In genomic region chr22:23532756-23533155, GRCh38 we compare ENCODE assay signal across 19 cellular contexts. TPM values are rescaled to one million over a fixed set of nuclear protein-coding genes. Genes with fewer than 3 reads are reported as not detected.
DNase-seq lines count a peak whose midpoint lies in the region; ATAC-seq, FAIRE-seq and TF ChIP-seq lines count a peak whose summit lies in the region.
"Had no signal": no experiment of that assay in that cellular context is flagged by ENCODE, and none has a peak within 500 bp of the region (broad histone marks: within the 10 kb centered on the region; RNA-seq: fewer than 3 reads in every experiment).

No MANE protein-coding gene starts in this region.

- intact Hi-C loops in testis (cut with DNase I; ENCODE audit: low total_unique reads) = no loop called here

- no peaks in the 10 kb centered on the region for H3K9me3 Mint-ChIP-seq in astrocyte (ENCODE audit: unreplicated experiment)
- H3K9me3 Mint-ChIP-seq: activated B cell treated with CpG ODN at 0.5 μM for 24 hours had no signal

- H3K4me3 Mint-ChIP-seq in astrocyte (ENCODE audit: unreplicated experiment) = no peak overlapping the region
- H3K4me3 Mint-ChIP-seq: activated B cell treated with CpG ODN at 0.5 μM for 24 hours, T-helper 17 cell had no signal

- no peaks in the 10 kb centered on the region for H3K9me2 ChIP-seq in SK-N-SH

- H3K4me3 ChIP-seq in SK-N-SH (ENCODE audit: low read depth in 2 of 2, low read length in 1 of 2) = no peak overlapping the region
- no peak overlapping the region for H3K4me3 ChIP-seq in astrocyte (ENCODE audit: insufficient read depth, low read depth, low read length)
- H3K4me3 ChIP-seq in mucosa of rectum (ENCODE audit: low read length in 2 of 2) = no peak overlapping the region
- H3K4me3 ChIP-seq in testis = no peak overlapping the region
- H3K4me3 ChIP-seq: HAP-1, tibial artery had no signal

- H3K36me3 ChIP-seq in SK-N-SH (replicated peaks in 1 of 2; ENCODE audit: control insufficient read depth in 1 of 2, insufficient read depth in 2 of 2, low read length in 1 of 2) = no peaks in the 10 kb centered on the region
- H3K36me3 ChIP-seq in astrocyte (ENCODE audit: insufficient read depth, low read length) = no peaks in the 10 kb centered on the region
- no peaks in the 10 kb centered on the region for H3K36me3 ChIP-seq in mucosa of rectum (ENCODE audit: control insufficient read depth in 2 of 2, insufficient read depth in 2 of 2, low read length in 2 of 2)
- no peaks in the 10 kb centered on the region for H3K36me3 ChIP-seq in testis (ENCODE audit: low read depth, missing control alignments)
- H3K36me3 ChIP-seq: HAP-1, tibial artery had no signal

- POLR2A ChIA-PET in SK-N-SH (lab: Yijun Ruan, JAX) = no interaction called here

- no peak for TF ChIP-seq RAD21 in SK-N-SH (IDR thresholded peaks at IDR 0.05; ENCODE audit: low read length)

- peaks cover 0 to 12% of the 10 kb centered on the region in 2 experiments; a peak in 1 of 4 replicates for H3K4me1 ChIP-seq in SK-N-SH (ENCODE audit: control insufficient read depth in 1 of 2, insufficient read depth in 2 of 2, low read depth in 1 of 2, low read length in 1 of 2)
- no peaks in the 10 kb centered on the region for H3K4me1 ChIP-seq in astrocyte (ENCODE audit: insufficient read depth, low read length)
- H3K4me1 ChIP-seq in mucosa of rectum (ENCODE audit: control insufficient read depth in 2 of 2, insufficient read depth in 2 of 2, low read length in 2 of 2) = peaks cover 22 to 37% of the 10 kb centered on the region in 2 donors
- H3K4me1 ChIP-seq in testis = peaks cover 62% of the 10 kb centered on the region

- no peak for FAIRE-seq in astrocyte (lab: Jason Lieb, UNC)

- H3F3A ChIP-seq in SK-N-SH (replicated peaks; ENCODE audit: insufficient read depth) = no peaks in the 10 kb centered on the region

- H3K27ac ChIP-seq in SK-N-SH (ENCODE audit: low read depth in 2 of 2, low read length in 1 of 2) (peak overlapping the region in 1 of 2 experiments; percentile 39; a peak in 1 of 4 replicates), astrocyte (ENCODE audit: low read depth, low read length) (no peak overlapping the region), mucosa of rectum (ENCODE audit: low read depth in 2 of 2, low read length in 2 of 2) (peak overlapping the region in 1 of 2 donors; percentile 67), testis (peak overlapping the region; percentile 38 to 65)
- H3K27ac ChIP-seq: tibial artery had no signal

- H4K20me1 ChIP-seq in SK-N-SH (ENCODE audit: insufficient read depth) (no peaks in the 10 kb centered on the region), astrocyte (ENCODE audit: insufficient read depth, low read length) (no peaks in the 10 kb centered on the region)

- H3K4me2 ChIP-seq in SK-N-SH (no peak overlapping the region), astrocyte (ENCODE audit: low read length) (no peak overlapping the region)

- TF ChIP-seq CTCF in SK-N-SH (IDR thresholded peaks at IDR 0.05) (no peak), astrocyte (IDR thresholded peaks at IDR 0.05; ENCODE audit: insufficient read depth, low read depth, low read length) (no peak), testis (IDR thresholded peaks at IDR 0.05) (no peak)

- no peak for TF ChIP-seq EP300 in SK-N-SH (IDR thresholded peaks at IDR 0.05; ENCODE audit: borderline replicate concordance in 1 of 2, low read depth in 1 of 2, low read length in 1 of 2)

- H3K9me3 ChIP-seq in SK-N-SH = no peaks in the 10 kb centered on the region
- H3K9me3 ChIP-seq in astrocyte (ENCODE audit: insufficient read depth, low read depth, low read length) = no peaks in the 10 kb centered on the region
- no peaks in the 10 kb centered on the region for H3K9me3 ChIP-seq in mucosa of rectum (ENCODE audit: control insufficient read depth in 2 of 2, low read length in 2 of 2)
- no peaks in the 10 kb centered on the region for H3K9me3 ChIP-seq in testis
- H3K9me3 ChIP-seq: HAP-1, tibial artery had no signal

- H3K4me1 Mint-ChIP-seq in astrocyte (ENCODE audit: low read depth, unreplicated experiment) = peaks cover 1% of the 10 kb centered on the region

- TF ChIP-seq POLR2A in testis (IDR thresholded peaks at IDR 0.05) = no peak

- H3K9ac ChIP-seq in SK-N-SH = no peak overlapping the region
- no peak overlapping the region for H3K9ac ChIP-seq in astrocyte (ENCODE audit: low read length)
- H3K9ac ChIP-seq in mucosa of rectum (ENCODE audit: low read depth in 1 of 2, low read length in 2 of 2) = peak overlapping the region; percentile 12 to 41

- H3K27ac Mint-ChIP-seq in astrocyte (ENCODE audit: unreplicated experiment) = peak overlapping the region; percentile 18
- H3K27ac Mint-ChIP-seq: activated B cell treated with CpG ODN at 0.5 μM for 24 hours, T-helper 17 cell had no signal

- CTCF ChIA-PET in SK-N-SH (lab: Yijun Ruan, JAX) = interaction anchor here (1.7 to 2.1 kb wide), 3 partner anchors 9 to 131 kb away, joined by 5 to 9 read pairs (median 6); no protein-coding TSS in a partner anchor

- H3K36me3 Mint-ChIP-seq in astrocyte (ENCODE audit: low read depth, unreplicated experiment) = no peaks in the 10 kb centered on the region

- H2AFZ ChIP-seq in SK-N-SH (ENCODE audit: low read depth) (no peak overlapping the region), astrocyte (ENCODE audit: low read depth, low read length) (no peak overlapping the region)

- 73% methylated on average over 4 of the region's 5 CpGs for WGBS in SK-N-SH (ENCODE audit: low lambda C conversion rate)
- 68 to 90% methylated on average over 5 of the region's 5 CpGs for WGBS in testis, 2 donors

- H3K27me3 ChIP-seq in SK-N-SH (ENCODE audit: insufficient read depth) (no peaks in the 10 kb centered on the region), astrocyte (ENCODE audit: insufficient read depth, low read length) (no peaks in the 10 kb centered on the region), mucosa of rectum (ENCODE audit: control insufficient read depth in 2 of 2, insufficient read depth in 2 of 2, low read length in 2 of 2) (no peaks in the 10 kb centered on the region), testis (no peaks in the 10 kb centered on the region)

- H3K27me3 Mint-ChIP-seq in astrocyte (ENCODE audit: low read depth, unreplicated experiment) = peaks cover 45% of the 10 kb centered on the region

- DNase-seq in SK-N-SH = peak; percentile 18
- DNase-seq in astrocyte (ENCODE audit: low read depth) = no peak
- no peak for DNase-seq in testis
- DNase-seq in Kasumi-1 (lab: John Stamatoyannopoulos, UW) = no peak
- DNase-seq in left lobe of liver (ENCODE audit: low spot score) = no peak
- DNase-seq: 8988T, activated B cell treated with CpG ODN at 0.5 μM for 24 hours, cerebellar nuclear complex, left colon, NCI-H446 treated with DMSO at 0.1 percent for 48 hours, Right ventricle myocardium superior had no signal

- ATAC-seq in SK-N-SH treated with all-trans-retinoic acid at 6 μM for 48 hours (no peak), left lobe of liver (no peak), HG03521 (IDR thresholded peaks at IDR 0.05; ENCODE audit: unreplicated experiment) (no peak)

- no peaks in the 10 kb centered on the region for H3K79me2 ChIP-seq in SK-N-SH (ENCODE audit: insufficient read depth)
- no peaks in the 10 kb centered on the region for H3K79me2 ChIP-seq in astrocyte (ENCODE audit: insufficient read depth, low read length)

TF ChIP-seq in SK-N-SH, 30 proteins besides CTCF, POLR2A, EP300 and RAD21 (continues in another document):
- TF ChIP-seq FOXJ3 (CRISPR knock-in tag; IDR thresholded peaks at IDR 0.05) = no peak
- no peak for TF ChIP-seq USF1 (IDR thresholded peaks at IDR 0.05; ENCODE audit: borderline replicate concordance, low read depth)
- TF ChIP-seq USF2 (IDR thresholded peaks at IDR 0.05; ENCODE audit: borderline replicate concordance, low read depth, low read length) = no peak
- TF ChIP-seq NFIC (IDR thresholded peaks at IDR 0.05; ENCODE audit: borderline replicate concordance) = no peak
- no peak for TF ChIP-seq YY1 (IDR thresholded peaks at IDR 0.05; ENCODE audit: low read depth)

TF ChIP-seq in SK-N-SH treated with all-trans-retinoic acid at 6 μM for 48 hours, 23 proteins besides CTCF, POLR2A, EP300 and RAD21:
- TF ChIP-seq TOX (CRISPR knock-in tag; IDR thresholded peaks at IDR 0.05; ENCODE audit: borderline replicate concordance) = no peak
- no peak for TF ChIP-seq ZC3H10 (CRISPR knock-in tag; IDR thresholded peaks at IDR 0.05)
- no peak for TF ChIP-seq GLIS3 (CRISPR knock-in tag; IDR thresholded peaks at IDR 0.05)
- TF ChIP-seq SNAI2 (CRISPR knock-in tag; IDR thresholded peaks at IDR 0.05) = no peak
- no peak for TF ChIP-seq ZNF8 (CRISPR knock-in tag; IDR thresholded peaks at IDR 0.05)
- TF ChIP-seq PPARA (CRISPR knock-in tag; IDR thresholded peaks at IDR 0.05; ENCODE audit: borderline replicate concordance) = no peak
- TF ChIP-seq ZNF565 (CRISPR knock-in tag; conservative IDR thresholded peaks at IDR 0.05; ENCODE audit: low read depth) = no peak

RNA-seq across cellular contexts. Expression of gene IGLL1, which starts 47.3 kb away (rescaled TPM):
- polyA plus RNA-seq in SK-N-SH (2012; rRNA removed) (not detected in 2 replicates), testis (ENCODE audit: insufficient read depth, low read depth, low replicate concordance) (36.9 TPM)
- not detected in 2 replicates for polyA plus RNA-seq in SK-N-SH (2012; cell fraction: cytosol; rRNA removed)
- 0.22 TPM in 1 of 2 replicates, not detected in the other for polyA plus RNA-seq in SK-N-SH (2012; cell fraction: nucleus; rRNA removed)
- total RNA-seq in astrocyte (not detected in 2 replicates), testis (10 to 100 TPM in 1 of 2 donors, 1 to 10 TPM in 1; 6.9 to 24.6 TPM), left lobe of liver (not detected)
- total RNA-seq: activated B cell treated with CpG ODN at 0.5 μM for 24 hours, left colon, pulmonary artery endothelial cell, Right ventricle myocardium superior, T-helper 17 cell had no signal
- polyA plus RNA-seq: BJ had no signal

Comparison
In these comparisons a context has a peak if more than half of its experiments do, and no peak if none do; other contexts are left out.
1. H3K9ac ChIP-seq: peak in mucosa of rectum (2 of 2); none in SK-N-SH (single experiment) and astrocyte (single experiment).